In the genomic region with DNA sequence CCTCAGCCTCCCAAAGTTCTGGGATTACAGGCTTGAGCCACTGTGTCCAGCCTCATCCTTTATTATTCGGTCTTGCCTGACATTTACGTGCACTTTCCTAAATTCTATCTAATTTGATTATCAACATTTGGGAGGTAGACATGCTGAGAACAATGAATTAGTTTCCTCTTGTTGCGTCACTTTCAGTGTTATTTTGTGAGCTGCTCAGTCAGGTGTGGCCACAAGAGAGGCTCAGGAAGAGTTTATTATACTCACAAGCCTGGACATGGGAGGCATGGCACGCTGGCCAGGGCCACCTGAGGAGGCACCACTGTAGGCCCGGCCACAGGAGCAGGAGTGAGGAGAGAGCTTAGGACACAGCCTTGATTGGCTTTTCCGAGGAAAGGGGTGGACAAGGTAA, we compare ENCODE assay signal across 23 cellular contexts. TPM values are rescaled to one million over a fixed set of nuclear protein-coding genes. Genes with fewer than 3 reads are reported as not detected.
DNase-seq lines count a peak whose midpoint lies in the region; ATAC-seq, FAIRE-seq and TF ChIP-seq lines count a peak whose summit lies in the region.
"Had no signal": no experiment of that assay in that cellular context is flagged by ENCODE, and none has a peak within 500 bp of the region (broad histone marks: within the 10 kb centered on the region; RNA-seq: fewer than 3 reads in every experiment).

No MANE protein-coding gene starts in this region.

- H3K79me2 ChIP-seq in HepG2 (ENCODE audit: insufficient read depth, low read length), result no peaks in the 10 kb centered on the region

- POLR2A ChIA-PET in HepG2 (lab: Yijun Ruan, JAX), result no interaction called here

- H3K9ac ChIP-seq in HepG2 (ENCODE audit: insufficient read depth, low read depth, low read length), result no peak overlapping the region
- H3K9ac ChIP-seq: BLaER1 had no signal

- ATAC-seq in HepG2 (no peak; the same call in 2 of the 3 replicates), right lobe of liver (no peak), RWPE2 (ENCODE audit: low read depth) (peak; percentile 46; the same call in 2 of the 3 replicates)
- ATAC-seq: activated CD8-positive, alpha-beta T cell treated with anti-CD3 and anti-CD28 coated beads, Interleukin-2, amount 10 ng/mL, durations not matched to agents 7 days and 5 days; left ventricle myocardium superior; naive thymus-derived CD4-positive, alpha-beta T cell; stimulated activated memory B cell treated with anti-CD40 and anti-IgM and Interleukin-4, amounts not matched to agents 10 μg/mL and 1 μg/mL and 100 μg/mL, for 72 hours had no signal

- intact Hi-C loops in HepG2 (cut with micrococcal nuclease; ENCODE audit: unreplicated experiment) (no loop called here), right lobe of liver (cut with DNase I) (no loop called here), sigmoid colon (cut with DNase I) (no loop called here), prostate gland (cut with DNase I) (no loop called here)

- H3K4me3 ChIP-seq in HepG2 (replicated peaks in 1 of 3; ENCODE audit: insufficient read depth in 1 of 3, low read depth in 2 of 3, low read length in 3 of 3) (no peak overlapping the region), right lobe of liver (no peak overlapping the region), RWPE2 (ENCODE audit: severe bottlenecking) (no peak overlapping the region), sigmoid colon (no peak overlapping the region), prostate gland (no peak overlapping the region)
- H3K4me3 ChIP-seq: BLaER1, dorsolateral prefrontal cortex had no signal

- TF ChIP-seq POLR2A in HepG2 (IDR thresholded peaks at IDR 0.05; ENCODE audit: insufficient read depth in 1 of 2, low read depth in 2 of 2, low read length in 2 of 2), result no peak
- TF ChIP-seq POLR2A in right lobe of liver (IDR thresholded peaks at IDR 0.05), result no peak
- TF ChIP-seq POLR2A in sigmoid colon (IDR thresholded peaks at IDR 0.05), result no peak
- no peak for TF ChIP-seq POLR2A in prostate gland (IDR thresholded peaks at IDR 0.05)

- no peaks in the 10 kb centered on the region for H3K36me3 ChIP-seq in HepG2 (replicated peaks in 1 of 2; ENCODE audit: control insufficient read depth in 1 of 2, insufficient read depth in 2 of 2, low read length in 2 of 2)
- H3K36me3 ChIP-seq in right lobe of liver, result no peaks in the 10 kb centered on the region
- no peaks in the 10 kb centered on the region for H3K36me3 ChIP-seq in RWPE2 (ENCODE audit: low read depth)
- no peaks in the 10 kb centered on the region for H3K36me3 ChIP-seq in sigmoid colon
- no peaks in the 10 kb centered on the region for H3K36me3 ChIP-seq in prostate gland
- H3K36me3 ChIP-seq: BLaER1 had no signal

- H4K20me1 ChIP-seq in HepG2 (ENCODE audit: insufficient read depth, low read length), result no peaks in the 10 kb centered on the region
- H4K20me1 ChIP-seq: BLaER1 had no signal

- TF ChIP-seq EP300 in HepG2 (IDR thresholded peaks at IDR 0.05; ENCODE audit: low read depth in 2 of 2, low read length in 2 of 2), result no peak
- no peak for TF ChIP-seq EP300 in HepG2 (CRISPR knock-in tag; IDR thresholded peaks at IDR 0.05; ENCODE audit: borderline replicate concordance)
- no peak for TF ChIP-seq EP300 in sigmoid colon (IDR thresholded peaks at IDR 0.05)

- H2AFZ ChIP-seq in HepG2 (ENCODE audit: low read length), result no peak overlapping the region

- FAIRE-seq in HepG2 (lab: Jason Lieb, UNC), result no peak
- FAIRE-seq: astrocyte had no signal

- in situ Hi-C loops in HepG2 (cut with HindIII; ENCODE audit: extremely low pct_ligation_motif_present, low pct_unique_long_range_greater_than_20kb), result no loop called here

- CTCF ChIA-PET in HepG2 (lab: Yijun Ruan, JAX; ENCODE audit: low intra/inter-chr PET ratio, low total read pairs), result interaction anchor here (1.3 kb wide), 1 partner anchor 23 kb away, joined by 3 read pairs; no protein-coding TSS in a partner anchor

- no peak overlapping the region for H3K4me2 ChIP-seq in HepG2 (ENCODE audit: low read depth, low read length)
- H3K4me2 ChIP-seq: BLaER1 had no signal

- H3K27me3 ChIP-seq in HepG2 (ENCODE audit: control insufficient read depth in 1 of 2, insufficient read depth in 2 of 2, low read length in 2 of 2) (no peaks in the 10 kb centered on the region), right lobe of liver (no peaks in the 10 kb centered on the region), RWPE2 (ENCODE audit: insufficient read depth, poor library complexity, severe bottlenecking) (no peaks in the 10 kb centered on the region), sigmoid colon (no peaks in the 10 kb centered on the region), prostate gland (replicated peaks; ENCODE audit: insufficient read depth) (no peaks in the 10 kb centered on the region)
- H3K27me3 ChIP-seq: BLaER1, dorsolateral prefrontal cortex had no signal

- no TSS peak for BruUV-seq in HepG2 (replicated peaks; lab: Mats Ljungman, UMichigan)

- TF ChIP-seq CTCF in HepG2 (CRISPR knock-in tag; IDR thresholded peaks at IDR 0.05), result no peak
- no peak for TF ChIP-seq CTCF in right lobe of liver (IDR thresholded peaks at IDR 0.05)
- TF ChIP-seq CTCF in RWPE2 (IDR thresholded peaks at IDR 0.05; ENCODE audit: poor library complexity, severe bottlenecking), result no peak
- no peak for TF ChIP-seq CTCF in sigmoid colon (IDR thresholded peaks at IDR 0.05)
- no peak for TF ChIP-seq CTCF in prostate gland (IDR thresholded peaks at IDR 0.05)

- peaks cover 25% of the 10 kb centered on the region for H3K4me1 ChIP-seq in HepG2 (ENCODE audit: insufficient read depth, low read length)
- H3K4me1 ChIP-seq in right lobe of liver, result no peaks in the 10 kb centered on the region
- H3K4me1 ChIP-seq in RWPE2 (ENCODE audit: insufficient read depth, poor library complexity, severe bottlenecking), result peaks cover 23% of the 10 kb centered on the region
- no peaks in the 10 kb centered on the region for H3K4me1 ChIP-seq in sigmoid colon
- H3K4me1 ChIP-seq in prostate gland (replicated peaks), result no peaks in the 10 kb centered on the region

- no peak overlapping the region for H3K27ac ChIP-seq in HepG2 (ENCODE audit: extremely low read length, insufficient read depth, low read length)
- H3K27ac ChIP-seq in right lobe of liver, result no peak overlapping the region
- H3K27ac ChIP-seq in RWPE2 (ENCODE audit: poor library complexity, severe bottlenecking), result no peak overlapping the region
- H3K27ac ChIP-seq in sigmoid colon, result no peak overlapping the region
- H3K27ac ChIP-seq in prostate gland, result no peak overlapping the region
- H3K27ac ChIP-seq: BLaER1, dorsolateral prefrontal cortex had no signal

- no peak for TF ChIP-seq RAD21 in HepG2 (CRISPR knock-in tag; IDR thresholded peaks at IDR 0.05)

- WGBS in HepG2 (ENCODE audit: low lambda C conversion rate), result 28% methylated on average over 6 of the region's 6 CpGs
- WGBS in right lobe of liver (ENCODE audit: insufficient coverage, low coverage, low lambda C conversion rate, missing lambda C conversion rate), result 92% methylated on average over 3 of the region's 6 CpGs
- 89 to 92% methylated on average over 6 of the region's 6 CpGs for WGBS in sigmoid colon, 2 donors
- WGBS in prostate gland, result 43% methylated on average over 6 of the region's 6 CpGs

- H3K9me3 ChIP-seq in HepG2 (ENCODE audit: low read length) (no peaks in the 10 kb centered on the region), right lobe of liver (no peaks in the 10 kb centered on the region), RWPE2 (ENCODE audit: severe bottlenecking) (no peaks in the 10 kb centered on the region), sigmoid colon (no peaks in the 10 kb centered on the region), prostate gland (no peaks in the 10 kb centered on the region)
- H3K9me3 ChIP-seq: BLaER1 had no signal

- no peak for DNase-seq in HepG2 (ENCODE audit: low spot score)
- DNase-seq in right lobe of liver, result no peak
- DNase-seq in RWPE2 (ENCODE audit: low spot score), result no peak
- DNase-seq in kidney tubule cell (ENCODE audit: low spot score), result peak; percentile 53
- peak; percentile 28 for DNase-seq in sigmoid colon
- DNase-seq in Ammon's horn (ENCODE audit: low spot score), result no peak
- no peak for DNase-seq in prostate gland (ENCODE audit: low spot score)
- no peak for DNase-seq in HUDEP-2 (lab: John Stamatoyannopoulos, UW; ENCODE audit: unreplicated experiment in 76 of 76)
- DNase-seq: ACHN; activated CD8-positive, alpha-beta T cell treated with anti-CD3 and anti-CD28 coated beads, Interleukin-2, amount 10 ng/mL, durations not matched to agents 7 days and 5 days; activated effector memory CD4-positive, alpha-beta T cell treated with Interleukin-2 at 50 U/mL for 16 hours; activated naive CD8-positive, alpha-beta T cell treated with anti-CD3 and anti-CD28 coated beads, Interleukin-2, amount 10 ng/mL, durations not matched to agents 7 days and 5 days; left ventricle myocardium superior; midbrain; naive thymus-derived CD4-positive, alpha-beta T cell; NCI-H1092; NCI-H1694 treated with DMSO at 0.1 percent for 48 hours; NCI-H69; stimulated activated CD4-positive, alpha-beta T cell treated with anti-CD3 and anti-CD28 coated beads, Interleukin-4, amount 100 ng/mL, for 4 hours had no signal

RNA-seq across cellular contexts. Expression of a gene that starts 59.7 kb away (rescaled TPM):
- total RNA-seq in HepG2 (2016; rRNA removed; fragmentation: Illumina TruSeq; extraction: Trizol) (36.9 and 37.3 TPM in 2 replicates), right lobe of liver (10 to 100 TPM; 23.9 to 36.5 (median 29.5) TPM), sigmoid colon (100 to 1,000 TPM; 138 to 164 (median 148) TPM), prostate gland (10 to 100 TPM; 59.8 to 79.4 TPM)
- 4.1 and 5.4 TPM in 2 replicates for total RNA-seq in HepG2 (2016; cell fraction: cytosol; rRNA removed; fragmentation: Illumina TruSeq; extraction: Trizol; ENCODE audit: low read depth)
- total RNA-seq in HepG2 (2016; cell fraction: insoluble cytoplasmic fraction; rRNA removed; fragmentation: Illumina TruSeq; extraction: Trizol), result 29.4 and 37.9 TPM in 2 replicates
- 12.7 and 14.1 TPM in 2 replicates for total RNA-seq in HepG2 (2016; cell fraction: membrane; rRNA removed; fragmentation: Illumina TruSeq; extraction: Trizol)
- 40.3 and 46.5 TPM in 2 replicates for total RNA-seq in HepG2 (2016; cell fraction: nucleus; rRNA removed; fragmentation: Illumina TruSeq; extraction: Trizol)
- polyA plus RNA-seq in HepG2 (2011; rRNA removed) (39.8 and 40.4 TPM in 2 replicates), sigmoid colon (10 to 100 TPM; 11.6 to 32.4 (median 15.6) TPM)
- 32.4 and 33.2 TPM in 2 replicates for polyA plus RNA-seq in HepG2 (2011; cell fraction: cytosol; rRNA removed)
- polyA plus RNA-seq in HepG2 (2011; cell fraction: nucleus; rRNA removed), result 47.0 and 52.8 TPM in 2 replicates
- polyA plus RNA-seq in HepG2 (2012), result 25.9 and 28.2 TPM in 2 replicates
- polyA plus RNA-seq in HepG2 (2016; cell fraction: cytosol; fragmentation: Illumina TruSeq; extraction: Trizol; ENCODE audit: low read depth), result 3.8 and 4.4 TPM in 2 replicates
- 27.0 and 32.5 TPM in 2 replicates for polyA plus RNA-seq in HepG2 (2016; cell fraction: insoluble cytoplasmic fraction; fragmentation: Illumina TruSeq; extraction: Trizol; ENCODE audit: low read depth)
- polyA plus RNA-seq in HepG2 (2016; cell fraction: membrane; fragmentation: Illumina TruSeq; extraction: Trizol; ENCODE audit: low read depth), result 6.8 and 8.3 TPM in 2 replicates
- 34.2 and 36.8 TPM in 2 replicates for polyA plus RNA-seq in HepG2 (2016; cell fraction: nucleus; fragmentation: Illumina TruSeq; extraction: Trizol; ENCODE audit: insufficient read depth, low read depth)
- polyA minus RNA-seq in HepG2 (2011; rRNA and poly(A)+ RNA removed; ENCODE audit: low replicate concordance), result 64.1 and 120 TPM in 2 replicates
- polyA minus RNA-seq in HepG2 (2011; cell fraction: cytosol; rRNA and poly(A)+ RNA removed), result 20.7 and 23.3 TPM in 2 replicates
- 58.3 and 60.9 TPM in 2 replicates for polyA minus RNA-seq in HepG2 (2011; cell fraction: nucleus; rRNA and poly(A)+ RNA removed)

Comparison
In these comparisons a context has a peak if more than half of its experiments do, and no peak if none do; other contexts are left out.
1. DNase-seq: peak in kidney tubule cell (single experiment) and sigmoid colon (single experiment); none in HepG2 (single experiment), right lobe of liver (0 of 3), RWPE2 (single experiment), Ammon's horn (single experiment), prostate gland (single experiment) and HUDEP-2 (0 of 76).